In the genomic region with DNA sequence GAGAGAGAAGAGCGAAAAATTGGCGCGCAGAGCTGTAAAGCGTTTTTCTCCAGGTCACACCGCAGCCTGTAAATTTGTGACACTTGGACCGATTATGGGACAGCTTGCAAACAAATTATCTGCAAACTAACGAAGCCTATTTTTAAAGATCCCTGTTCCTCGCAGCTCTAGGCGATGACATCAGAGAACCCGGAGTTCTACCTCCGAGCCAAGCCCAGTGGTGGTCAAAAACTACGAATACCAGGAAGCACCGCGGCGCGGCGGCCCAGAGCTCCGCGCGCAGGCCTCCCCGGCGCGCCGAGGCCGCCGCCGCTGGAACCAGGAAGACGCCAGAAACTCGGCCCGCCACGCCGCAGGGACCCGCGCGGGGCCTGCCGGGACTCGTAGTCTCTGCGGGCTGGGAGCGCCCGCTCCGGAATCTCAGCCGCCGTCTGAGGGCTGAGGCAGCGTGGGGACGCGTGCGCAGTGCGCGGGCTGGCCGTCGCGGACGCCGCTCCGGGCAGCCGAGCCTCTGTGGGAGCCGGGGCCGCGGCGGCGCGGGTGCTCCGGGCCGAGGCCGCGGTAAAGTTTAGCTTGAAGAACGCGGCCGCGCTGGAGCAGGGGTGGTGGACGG, we compare ENCODE assay signal across 8 cellular contexts.
DNase-seq lines count a peak whose midpoint lies in the region; ATAC-seq lines count a peak whose summit lies in the region.

PLEKHA1 (plus strand) TSS at position 463 of the 613 bp plus-strand sequence. CDS start 18,493 bp downstream, outside the sequence.

- ATAC-seq in GM19035 (IDR thresholded peaks at IDR 0.05; ENCODE audit: unreplicated experiment) (peak; percentile 87), HG03354 (IDR thresholded peaks at IDR 0.05; ENCODE audit: poor library complexity, severe bottlenecking, unreplicated experiment) (peak; percentile 94)

- no peaks in the 10 kb centered on the region for H3K27me3 ChIP-seq in layer of hippocampus (ENCODE audit: control insufficient read depth, insufficient read depth, low read length)

- peak within 1 kb of the TSS; percentile 82 for H3K27ac ChIP-seq in layer of hippocampus (ENCODE audit: low read depth, low read length)

- DNase-seq in AG08396 (ENCODE audit: low spot score) (peak; percentile 97), NCI-H446 treated with DMSO at 0.1 percent for 48 hours (lab: John Stamatoyannopoulos, UW) (peak; percentile 86), cortex of kidney (lab: John Stamatoyannopoulos, UW) (peak; percentile 64)
- DNase-seq in activated CD4-positive, alpha-beta T cell treated with anti-CD3 and anti-CD28 coated beads, Interleukin-2, amount 50 U/mL, for 24 hours (ENCODE audit: low read depth in 1 of 2, low spot score in 1 of 2) = peak; percentile 85 to 89
- DNase-seq in stimulated activated CD4-positive, alpha-beta T cell treated with anti-CD3 and anti-CD28 coated beads, Interleukin-1b, Interleukin-23, amount 100 ng/mL, for 1 hour (ENCODE audit: low read depth in 2 of 2) = peak; percentile 78 to 80

Comparison
In these comparisons a context has a peak if more than half of its experiments do, and no peak if none do; other contexts are left out.
1. Peak in every context shown above with its lines: DNase-seq, ATAC-seq and H3K27ac ChIP-seq.